ENCODE assay signal across 24 cellular contexts in genomic region chr6:6495851-6496250, GRCh38.
DNase-seq lines count a peak whose midpoint lies in the region; TF ChIP-seq lines count a peak whose summit lies in the region.
"Had no signal": no experiment of that assay in that cellular context is flagged by ENCODE, and none has a peak within 500 bp of the region (broad histone marks: within the 10 kb centered on the region; RNA-seq: fewer than 3 reads in every experiment).

No MANE protein-coding gene starts in this region.

- peak overlapping the region; percentile 9 for H3K4me3 Mint-ChIP-seq in dendritic cell treated with granulocyte-macrophage colony-stimulating factor and Interleukin-4, amounts not matched to agents 40 ng/mL and 50 ng/mL, for 4 days
- H3K4me3 Mint-ChIP-seq: CD14-positive monocyte, IgD-negative memory B cell had no signal

- no peaks in the 10 kb centered on the region for H3K9me3 Mint-ChIP-seq in dendritic cell treated with granulocyte-macrophage colony-stimulating factor and Interleukin-4, amounts not matched to agents 40 ng/mL and 50 ng/mL, for 4 days
- H3K9me3 Mint-ChIP-seq: IgD-negative memory B cell had no signal

- peaks cover 53% of the 10 kb centered on the region for H3K4me1 Mint-ChIP-seq in dendritic cell treated with granulocyte-macrophage colony-stimulating factor and Interleukin-4, amounts not matched to agents 40 ng/mL and 50 ng/mL, for 4 days (ENCODE audit: low read depth)
- H3K4me1 Mint-ChIP-seq: IgD-negative memory B cell had no signal

- intact Hi-C loops in dendritic cell treated with granulocyte-macrophage colony-stimulating factor and Interleukin-4, amounts not matched to agents 40 ng/mL and 50 ng/mL, for 4 days (cut with micrococcal nuclease) = loop anchor here (2.0 to 10.0 kb wide), 2 partner anchors 51 to 71 kb away; no protein-coding TSS in a partner anchor

- H3K36me3 Mint-ChIP-seq in dendritic cell treated with granulocyte-macrophage colony-stimulating factor and Interleukin-4, amounts not matched to agents 40 ng/mL and 50 ng/mL, for 4 days (ENCODE audit: low read depth) = no peaks in the 10 kb centered on the region
- H3K36me3 Mint-ChIP-seq: IgD-negative memory B cell had no signal

- no peaks in the 10 kb centered on the region for H3K27me3 Mint-ChIP-seq in dendritic cell treated with granulocyte-macrophage colony-stimulating factor and Interleukin-4, amounts not matched to agents 40 ng/mL and 50 ng/mL, for 4 days

- DNase-seq in AG08395 (ENCODE audit: low spot score) (peak; percentile 18), AG10803 (ENCODE audit: low read depth) (peak; percentile 3), kidney tubule cell (ENCODE audit: low spot score) (peak; percentile 4), retina (no peak)
- DNase-seq in activated CD8-positive, alpha-beta memory T cell treated with anti-CD3 and anti-CD28 coated beads, Interleukin-2, amount 50 U/mL, for 4 hours = no peak
- DNase-seq in activated CD4-positive, alpha-beta T cell treated with anti-CD3 and anti-CD28 coated beads, Interleukin-2, amount 50 U/mL, for 48 hours = no peak
- DNase-seq: BE2C, Calu3, DND-41, NCI-H1092, NCI-H1417 treated with DMSO at 0.1 percent for 48 hours, NCI-H1694 treated with DMSO at 0.1 percent for 48 hours, NCI-H2081 treated with DMSO at 0.1 percent for 48 hours, NCI-H2171, NCI-H226, NCI-H510A, NCI-H69, OCI-M1, Peyer's patch, SK-N-SH, SW 1271 had no signal

- peak overlapping the region; percentile 83 for H3K27ac Mint-ChIP-seq in dendritic cell treated with granulocyte-macrophage colony-stimulating factor and Interleukin-4, amounts not matched to agents 40 ng/mL and 50 ng/mL, for 4 days
- H3K27ac Mint-ChIP-seq: CD14-positive monocyte, IgD-negative memory B cell had no signal

- no peak for TF ChIP-seq CTCF in AG10803 (conservative IDR thresholded peaks at IDR 0.05; ENCODE audit: low read length)

- no peak overlapping the region for H3K4me3 ChIP-seq in AG10803 (ENCODE audit: low read length)
- H3K4me3 ChIP-seq: Peyer's patch had no signal

Comparison
In these comparisons a context has a peak if more than half of its experiments do, and no peak if none do; other contexts are left out.
1. DNase-seq: peak in AG08395 (single experiment), AG10803 (single experiment) and kidney tubule cell (single experiment); none in activated CD8-positive, alpha-beta memory T cell treated with anti-CD3 and anti-CD28 coated beads, Interleukin-2, amount 50 U/mL, for 4 hours (single experiment), retina (single experiment) and activated CD4-positive, alpha-beta T cell treated with anti-CD3 and anti-CD28 coated beads, Interleukin-2, amount 50 U/mL, for 48 hours (0 of 2).